Comparison of ENCODE assay signal across 11 cellular contexts in the genomic region with DNA sequence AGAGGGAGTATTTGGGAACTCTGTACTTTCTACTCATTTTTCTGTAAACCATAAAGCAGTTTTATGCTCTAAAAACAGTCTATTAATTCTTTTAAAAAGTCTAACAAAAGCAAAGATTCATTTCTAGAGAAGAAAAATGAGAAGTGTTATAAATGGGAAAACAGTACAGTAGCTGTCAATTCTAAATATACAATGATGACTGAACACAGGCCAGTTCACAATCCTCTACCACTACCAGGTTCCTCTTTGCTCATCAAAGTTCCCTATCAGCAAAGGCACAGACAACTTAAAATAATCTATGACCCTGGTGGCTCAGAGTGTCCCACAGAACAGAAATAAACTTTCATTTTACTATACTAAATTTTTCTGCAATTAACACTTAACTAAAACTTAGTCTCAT.
DNase-seq lines count a peak whose midpoint lies in the region; ATAC-seq lines count a peak whose summit lies in the region.
"Had no signal": no experiment of that assay in that cellular context is flagged by ENCODE, and none has a peak within 500 bp of the region (broad histone marks: within the 10 kb centered on the region; RNA-seq: fewer than 3 reads in every experiment).

No MANE protein-coding gene starts in this region.

- no peak for DNase-seq in activated naive CD4-positive, alpha-beta T cell treated with anti-CD3 and anti-CD28 coated beads, Interleukin-2, amount 50 U/mL, for 16 hours
- no peak for DNase-seq in stimulated activated naive CD8-positive, alpha-beta T cell treated with anti-CD3 and anti-CD28 coated beads, Interleukin-15, amount 100 ng/mL, for 72 hours
- no peak for DNase-seq in stimulated activated CD4-positive, alpha-beta T cell treated with anti-CD3 and anti-CD28 coated beads, Interleukin-1b, Interleukin-23, amount 100 ng/mL, for 48 hours
- no peak for DNase-seq in HuH-7.5 (ENCODE audit: low spot score)
- DNase-seq: H7; pancreas; stimulated activated naive CD4-positive, alpha-beta T cell had no signal

- H3K27me3 Mint-ChIP-seq in activated naive CD4-positive, alpha-beta T cell treated with anti-CD3 and anti-CD28 coated beads, Interleukin-2, amount 50 U/mL, for 24 hours, result no peaks in the 10 kb centered on the region
- no peaks in the 10 kb centered on the region for H3K27me3 Mint-ChIP-seq in activated naive CD8-positive, alpha-beta T cell
- no peaks in the 10 kb centered on the region for H3K27me3 Mint-ChIP-seq in stimulated activated naive CD8-positive, alpha-beta T cell treated with anti-CD3 and anti-CD28 coated beads, Interleukin-15, amount 100 ng/mL, for 72 hours

- ATAC-seq in HG03342 (IDR thresholded peaks at IDR 0.05; ENCODE audit: unreplicated experiment) (peak; percentile 78), HG03139 (IDR thresholded peaks at IDR 0.05; ENCODE audit: unreplicated experiment) (no peak)
- ATAC-seq in stimulated activated naive CD8-positive, alpha-beta T cell treated with anti-CD3 and anti-CD28 coated beads, Interleukin-15, amount 100 ng/mL, for 72 hours, result peak; percentile 54

- peaks cover 37% of the 10 kb centered on the region for H3K4me1 Mint-ChIP-seq in activated naive CD4-positive, alpha-beta T cell treated with anti-CD3 and anti-CD28 coated beads, Interleukin-2, amount 50 U/mL, for 24 hours
- H3K4me1 Mint-ChIP-seq in activated naive CD8-positive, alpha-beta T cell (ENCODE audit: low read depth), result peaks cover 44% of the 10 kb centered on the region
- H3K4me1 Mint-ChIP-seq in stimulated activated naive CD8-positive, alpha-beta T cell treated with anti-CD3 and anti-CD28 coated beads, Interleukin-15, amount 100 ng/mL, for 72 hours, result peaks cover 49% of the 10 kb centered on the region

- H3K27ac Mint-ChIP-seq in activated naive CD4-positive, alpha-beta T cell treated with anti-CD3 and anti-CD28 coated beads, Interleukin-2, amount 50 U/mL, for 24 hours, result peak overlapping the region; percentile 87
- H3K27ac Mint-ChIP-seq in activated naive CD8-positive, alpha-beta T cell, result peak overlapping the region; percentile 96
- H3K27ac Mint-ChIP-seq in stimulated activated naive CD8-positive, alpha-beta T cell treated with anti-CD3 and anti-CD28 coated beads, Interleukin-15, amount 100 ng/mL, for 72 hours, result peak overlapping the region in 1 of 2 donors; percentile 47

- H3K9me3 Mint-ChIP-seq in activated naive CD4-positive, alpha-beta T cell treated with anti-CD3 and anti-CD28 coated beads, Interleukin-2, amount 50 U/mL, for 24 hours, result no peaks in the 10 kb centered on the region
- no peaks in the 10 kb centered on the region for H3K9me3 Mint-ChIP-seq in activated naive CD8-positive, alpha-beta T cell (ENCODE audit: low read depth)
- no peaks in the 10 kb centered on the region for H3K9me3 Mint-ChIP-seq in stimulated activated naive CD8-positive, alpha-beta T cell treated with anti-CD3 and anti-CD28 coated beads, Interleukin-15, amount 100 ng/mL, for 72 hours

- H3K4me3 Mint-ChIP-seq in activated naive CD4-positive, alpha-beta T cell treated with anti-CD3 and anti-CD28 coated beads, Interleukin-2, amount 50 U/mL, for 24 hours, result peak overlapping the region; percentile 59
- H3K4me3 Mint-ChIP-seq in activated naive CD8-positive, alpha-beta T cell, result peak overlapping the region; percentile 71
- no peak overlapping the region for H3K4me3 Mint-ChIP-seq in stimulated activated naive CD8-positive, alpha-beta T cell treated with anti-CD3 and anti-CD28 coated beads, Interleukin-15, amount 100 ng/mL, for 72 hours

- H3K36me3 Mint-ChIP-seq in activated naive CD4-positive, alpha-beta T cell treated with anti-CD3 and anti-CD28 coated beads, Interleukin-2, amount 50 U/mL, for 24 hours, result peaks cover 18% of the 10 kb centered on the region
- peaks cover 9% of the 10 kb centered on the region for H3K36me3 Mint-ChIP-seq in activated naive CD8-positive, alpha-beta T cell

Comparison
In these comparisons a context has a peak if more than half of its experiments do, and no peak if none do; other contexts are left out.
1. H3K4me3 Mint-ChIP-seq: peak in activated naive CD4-positive, alpha-beta T cell treated with anti-CD3 and anti-CD28 coated beads, Interleukin-2, amount 50 U/mL, for 24 hours (single experiment) and activated naive CD8-positive, alpha-beta T cell (single experiment); none in stimulated activated naive CD8-positive, alpha-beta T cell treated with anti-CD3 and anti-CD28 coated beads, Interleukin-15, amount 100 ng/mL, for 72 hours (0 of 2).